In genomic region chr13:59483441-59484116, GRCh38 we compare ENCODE assay signal across 1 cellular context.
TF ChIP-seq lines count a peak whose summit lies in the region.

No MANE protein-coding gene starts in this region.

TF ChIP-seq in GM23338, 12 proteins besides CTCF, POLR2A, EP300 and RAD21 (continued from another document):
- no peak for TF ChIP-seq REST (IDR thresholded peaks at IDR 0.05; ENCODE audit: unreplicated experiment)
